In genomic region chr10:7484456-7485266, GRCh38 we compare ENCODE assay signal across 8 cellular contexts.
DNase-seq lines count a peak whose midpoint lies in the region; ATAC-seq and TF ChIP-seq lines count a peak whose summit lies in the region.

No MANE protein-coding gene starts in this region.

- H3K36me3 Mint-ChIP-seq in CD4-positive, CD25-positive, alpha-beta regulatory T cell = no peaks in the 10 kb centered on the region
- peaks cover 0 to 32% (median 6%) of the 10 kb centered on the region in 5 donors for H3K36me3 Mint-ChIP-seq in naive thymus-derived CD4-positive, alpha-beta T cell

- peak overlapping the region; percentile 77 for H3K4me3 ChIP-seq in CD4-positive, CD25-positive, alpha-beta regulatory T cell (ENCODE audit: low read depth, low read length)
- H3K4me3 ChIP-seq in naive thymus-derived CD4-positive, alpha-beta T cell (ENCODE audit: low read length) = peak overlapping the region; percentile 34
- H3K4me3 ChIP-seq in prostate gland = no peak overlapping the region

- peak overlapping the region; percentile 69 for H3K27ac ChIP-seq in CD4-positive, CD25-positive, alpha-beta regulatory T cell (ENCODE audit: insufficient read depth, low read length, poor library complexity, severe bottlenecking)
- peak overlapping the region; percentile 73 for H3K27ac ChIP-seq in naive thymus-derived CD4-positive, alpha-beta T cell (ENCODE audit: low read depth, low read length)
- no peak overlapping the region for H3K27ac ChIP-seq in prostate gland

- peak overlapping the region; percentile 60 to 98 (median 96) for H3K27ac Mint-ChIP-seq in CD4-positive, CD25-positive, alpha-beta regulatory T cell
- peak overlapping the region; percentile 93 to 100 (median 99) for H3K27ac Mint-ChIP-seq in naive thymus-derived CD4-positive, alpha-beta T cell

- peaks cover 0 to 2% (median 0%) of the 10 kb centered on the region in 7 donors for H3K9me3 Mint-ChIP-seq in CD4-positive, CD25-positive, alpha-beta regulatory T cell
- peaks cover 0 to 15% (median 2%) of the 10 kb centered on the region in 11 donors for H3K9me3 Mint-ChIP-seq in naive thymus-derived CD4-positive, alpha-beta T cell

- TF ChIP-seq POLR2A in prostate gland (IDR thresholded peaks at IDR 0.05) = no peak

- CTCF ChIA-PET in naive thymus-derived CD4-positive, alpha-beta T cell (lab: Charles Lee) = interaction anchor here (0.6 to 1.6 kb wide), 6 partner anchors 8 to 1172 kb away, joined by 3 to 6 read pairs (median 3); no protein-coding TSS in a partner anchor

- POLR2A ChIA-PET in naive thymus-derived CD4-positive, alpha-beta T cell (lab: Charles Lee) = interaction anchor here (0.6 to 1.9 kb wide), 18 partner anchors 8 to 292 kb away, joined by 3 to 21 read pairs (median 5); partner anchors contain the start of gene SFMBT2

- DNase-seq in CD4-positive, CD25-positive, alpha-beta regulatory T cell = peak; percentile 12 to 94 (median 79)
- peak; percentile 54 for DNase-seq in activated CD8-positive, alpha-beta memory T cell treated with anti-CD3 and anti-CD28 coated beads, Interleukin-2, amount 50 U/mL, for 4 hours
- DNase-seq in naive thymus-derived CD4-positive, alpha-beta T cell = peak in 8 of 9 donors; percentile 49 to 89 (median 82)
- no peak for DNase-seq in SK-N-DZ (ENCODE audit: low spot score)
- DNase-seq in NCI-H748 treated with DMSO at 0.1 percent for 48 hours (lab: John Stamatoyannopoulos, UW) = no peak
- no peak for DNase-seq in prostate gland (ENCODE audit: low spot score)

- no peaks in the 10 kb centered on the region for H3K27me3 Mint-ChIP-seq in CD4-positive, CD25-positive, alpha-beta regulatory T cell
- H3K27me3 Mint-ChIP-seq in naive thymus-derived CD4-positive, alpha-beta T cell = no peaks in the 10 kb centered on the region

- peak overlapping the region; percentile 62 to 86 (median 79) for H3K4me3 Mint-ChIP-seq in CD4-positive, CD25-positive, alpha-beta regulatory T cell
- peak overlapping the region; percentile 54 to 85 (median 78) for H3K4me3 Mint-ChIP-seq in naive thymus-derived CD4-positive, alpha-beta T cell

- 31% methylated on average over 13 of the region's 13 CpGs for WGBS in prostate gland

- H3K4me1 Mint-ChIP-seq in CD4-positive, CD25-positive, alpha-beta regulatory T cell = peaks cover 36 to 93% (median 57%) of the 10 kb centered on the region in 4 donors
- peaks cover 67 to 96% (median 94%) of the 10 kb centered on the region in 7 donors for H3K4me1 Mint-ChIP-seq in naive thymus-derived CD4-positive, alpha-beta T cell

- no peaks in the 10 kb centered on the region for H3K9me3 ChIP-seq in CD4-positive, CD25-positive, alpha-beta regulatory T cell (ENCODE audit: control insufficient read depth in 2 of 2, low read length in 2 of 2)
- H3K9me3 ChIP-seq in naive thymus-derived CD4-positive, alpha-beta T cell (ENCODE audit: control insufficient read depth in 2 of 3, low read length in 3 of 3) = no peaks in the 10 kb centered on the region
- no peaks in the 10 kb centered on the region for H3K9me3 ChIP-seq in prostate gland

- H3K27me3 ChIP-seq in CD4-positive, CD25-positive, alpha-beta regulatory T cell (ENCODE audit: control insufficient read depth, insufficient read depth, low read length) = no peaks in the 10 kb centered on the region
- H3K27me3 ChIP-seq in naive thymus-derived CD4-positive, alpha-beta T cell (ENCODE audit: control insufficient read depth in 2 of 2, insufficient read depth in 2 of 2, low read length in 2 of 2) = no peaks in the 10 kb centered on the region
- H3K27me3 ChIP-seq in prostate gland (replicated peaks; ENCODE audit: insufficient read depth) = no peaks in the 10 kb centered on the region

- ATAC-seq in CD4-positive, CD25-positive, alpha-beta regulatory T cell (ENCODE audit: low read depth in 2 of 2) = peak; percentile 92 to 93
- peak; percentile 85 for ATAC-seq in GM19455 (IDR thresholded peaks at IDR 0.05; ENCODE audit: unreplicated experiment)
- peak; percentile 50 for ATAC-seq in HG03521 (IDR thresholded peaks at IDR 0.05; ENCODE audit: unreplicated experiment)
- ATAC-seq in naive thymus-derived CD4-positive, alpha-beta T cell = peak; percentile 92

- peaks cover 62% of the 10 kb centered on the region for H3K4me1 ChIP-seq in CD4-positive, CD25-positive, alpha-beta regulatory T cell (ENCODE audit: control insufficient read depth, insufficient read depth, low read length, poor library complexity, severe bottlenecking)
- H3K4me1 ChIP-seq in naive thymus-derived CD4-positive, alpha-beta T cell (ENCODE audit: control insufficient read depth in 2 of 2, insufficient read depth in 2 of 2, low read length in 2 of 2) = peaks cover 63 to 75% of the 10 kb centered on the region in 2 donors
- no peaks in the 10 kb centered on the region for H3K4me1 ChIP-seq in prostate gland (replicated peaks)

- no peaks in the 10 kb centered on the region for H3K36me3 ChIP-seq in CD4-positive, CD25-positive, alpha-beta regulatory T cell (ENCODE audit: control insufficient read depth, insufficient read depth, low read length)
- H3K36me3 ChIP-seq in naive thymus-derived CD4-positive, alpha-beta T cell (ENCODE audit: control insufficient read depth in 2 of 3, insufficient read depth in 3 of 3, low read length in 3 of 3) = no peaks in the 10 kb centered on the region
- no peaks in the 10 kb centered on the region for H3K36me3 ChIP-seq in prostate gland

- intact Hi-C loops in naive thymus-derived CD4-positive, alpha-beta T cell (cut with micrococcal nuclease) = loop anchor here (1.0 to 10.0 kb wide), 13 partner anchors 8 to 1523 kb away; partner anchors contain the start of gene SFMBT2 (in 1 of the 2)
- intact Hi-C loops in prostate gland (cut with DNase I) = no loop called here

- no peak for TF ChIP-seq CTCF in prostate gland (IDR thresholded peaks at IDR 0.05)

Comparison
In these comparisons a context has a peak if more than half of its experiments do, and no peak if none do; other contexts are left out.
1. DNase-seq: peak in CD4-positive, CD25-positive, alpha-beta regulatory T cell (3 of 3), activated CD8-positive, alpha-beta memory T cell treated with anti-CD3 and anti-CD28 coated beads, Interleukin-2, amount 50 U/mL, for 4 hours (single experiment) and naive thymus-derived CD4-positive, alpha-beta T cell (8 of 9); none in SK-N-DZ (single experiment), NCI-H748 treated with DMSO at 0.1 percent for 48 hours (single experiment) and prostate gland (single experiment).
2. H3K27ac ChIP-seq: peak in CD4-positive, CD25-positive, alpha-beta regulatory T cell (single experiment) and naive thymus-derived CD4-positive, alpha-beta T cell (single experiment); none in prostate gland (0 of 2).
3. H3K4me3 ChIP-seq: peak in CD4-positive, CD25-positive, alpha-beta regulatory T cell (single experiment) and naive thymus-derived CD4-positive, alpha-beta T cell (single experiment); none in prostate gland (0 of 2).
4. Peak in every context shown above with its lines, with median percentiles within 50 percentile points of each other: ATAC-seq.